In the genomic region with DNA sequence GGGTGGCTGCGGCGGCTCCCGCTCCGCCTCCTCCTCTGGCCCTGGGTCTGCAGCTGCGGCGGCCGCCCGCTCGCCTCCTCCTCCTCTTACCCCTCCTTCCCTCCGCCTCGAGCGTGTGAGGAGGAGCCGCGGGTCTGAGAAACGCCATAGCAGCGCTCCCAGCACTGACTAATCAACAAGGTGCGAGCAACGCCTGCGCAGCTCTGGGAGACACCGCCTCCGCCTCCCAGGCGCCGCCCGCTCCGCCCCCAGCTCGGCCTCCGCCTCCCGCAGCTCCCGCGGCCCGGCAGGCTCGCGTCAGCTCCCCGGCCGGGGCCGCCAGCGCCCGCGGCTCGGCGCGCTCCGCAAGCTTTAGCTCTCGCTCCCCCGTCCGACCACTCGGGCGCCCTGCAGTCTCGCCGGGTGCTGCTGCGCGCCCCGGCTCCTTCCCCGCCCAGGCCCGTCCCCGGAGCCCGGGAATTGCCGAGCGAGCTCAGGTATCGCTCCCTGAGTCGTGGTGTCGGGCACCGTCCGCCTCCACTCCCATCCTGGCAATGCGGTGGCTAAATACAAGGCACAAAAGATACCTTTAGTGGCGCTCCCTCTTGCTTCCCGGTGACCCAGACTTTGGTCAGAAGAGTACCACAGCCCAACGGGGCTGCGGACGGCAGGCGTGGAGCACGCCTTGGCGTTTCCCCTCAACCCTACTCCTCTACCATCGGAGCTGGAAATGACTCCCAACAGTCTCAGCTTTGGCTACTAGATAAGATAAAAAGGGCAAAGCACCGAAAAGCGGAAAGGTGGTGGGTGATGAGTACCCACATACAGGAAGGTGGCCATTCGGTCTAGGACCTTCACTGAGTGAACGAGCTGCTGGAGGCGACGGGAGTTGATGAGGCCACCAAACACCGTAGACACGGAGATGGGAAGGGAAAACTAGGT, we compare ENCODE assay signal across 8 cellular contexts. TPM values are rescaled to one million over a fixed set of nuclear protein-coding genes. Genes with fewer than 3 reads are reported as not detected.
DNase-seq lines count a peak whose midpoint lies in the region; ATAC-seq and TF ChIP-seq lines count a peak whose summit lies in the region.

A gene (minus strand): TSS at position 170 of the 921 bp plus-strand sequence. CDS start 454 bp downstream, outside the sequence.

- peaks cover 41% of the 10 kb centered on the region for H3K4me1 ChIP-seq in DOHH2 (ENCODE audit: control insufficient read depth, low read length)
- peaks cover 13% of the 10 kb centered on the region for H3K4me1 ChIP-seq in Karpas-422 (ENCODE audit: low read length)

- H3K4me3 ChIP-seq in DOHH2 (ENCODE audit: low read length) (peak within 1 kb of the TSS; percentile 86), Karpas-422 (ENCODE audit: low read length) (peak within 1 kb of the TSS; percentile 54; the same call in 1 of the 2 replicates), fibroblast of mammary gland (ENCODE audit: control insufficient read depth, low read depth, low read length) (peak within 1 kb of the TSS; percentile 72)

- no peaks in the 10 kb centered on the region for H3K36me3 Mint-ChIP-seq in activated T-helper 17 cell treated with anti-CD3 and anti-CD28 coated beads, Interleukin-2, amount 50 U/mL, for 72 hours (ENCODE audit: low read depth)
- no peaks in the 10 kb centered on the region for H3K36me3 Mint-ChIP-seq in naive thymus-derived CD8-positive, alpha-beta T cell

- peak; percentile 97 for ATAC-seq in GM21825 (IDR thresholded peaks at IDR 0.05; ENCODE audit: unreplicated experiment)
- ATAC-seq in activated T-helper 17 cell treated with anti-CD3 and anti-CD28 coated beads, Interleukin-2, amount 50 U/mL, for 72 hours (replicated peaks) = peak; percentile 84
- ATAC-seq in naive thymus-derived CD8-positive, alpha-beta T cell = peak; percentile 89 to 91

- no peaks in the 10 kb centered on the region for H3K9me3 Mint-ChIP-seq in activated T-helper 17 cell treated with anti-CD3 and anti-CD28 coated beads, Interleukin-2, amount 50 U/mL, for 72 hours
- H3K9me3 Mint-ChIP-seq in naive thymus-derived CD8-positive, alpha-beta T cell = no peaks in the 10 kb centered on the region

- no peak within 1 kb of the TSS for H3K9ac ChIP-seq in Karpas-422 (ENCODE audit: low read length)

- peak within 1 kb of the TSS; percentile 56; the same call in 1 of the 2 replicates for H3K27ac ChIP-seq in DOHH2 (ENCODE audit: low read depth, low read length)
- H3K27ac ChIP-seq in Karpas-422 (ENCODE audit: low read length) = no peak within 1 kb of the TSS

- H3K4me2 ChIP-seq in DOHH2 (ENCODE audit: low read length) = peak within 1 kb of the TSS; percentile 87
- H3K4me2 ChIP-seq in Karpas-422 (ENCODE audit: low read depth, low read length, poor library complexity, severe bottlenecking) = peak within 1 kb of the TSS; percentile 44

- H3K27me3 Mint-ChIP-seq in activated T-helper 17 cell treated with anti-CD3 and anti-CD28 coated beads, Interleukin-2, amount 50 U/mL, for 72 hours = peaks cover 34% of the 10 kb centered on the region
- peaks cover 14 to 53% (median 27%) of the 10 kb centered on the region in 5 donors for H3K27me3 Mint-ChIP-seq in naive thymus-derived CD8-positive, alpha-beta T cell

- H3K9me2 ChIP-seq in DOHH2 (replicated peaks; ENCODE audit: control insufficient read depth, low read length) (no peaks in the 10 kb centered on the region), Karpas-422 (replicated peaks; ENCODE audit: insufficient read depth, low read length) (no peaks in the 10 kb centered on the region)

- H3F3A ChIP-seq in DOHH2 (ENCODE audit: control insufficient read depth, insufficient read depth) = peaks cover 3% of the 10 kb centered on the region; the same call in 1 of the 2 replicates

- H3K4me1 Mint-ChIP-seq in activated T-helper 17 cell treated with anti-CD3 and anti-CD28 coated beads, Interleukin-2, amount 50 U/mL, for 72 hours = peaks cover 10% of the 10 kb centered on the region
- peaks cover 17 to 31% (median 29%) of the 10 kb centered on the region in 4 donors for H3K4me1 Mint-ChIP-seq in naive thymus-derived CD8-positive, alpha-beta T cell

- H4K20me1 ChIP-seq in DOHH2 (ENCODE audit: control insufficient read depth, insufficient read depth, low read depth, low read length) (no peaks in the 10 kb centered on the region), Karpas-422 (ENCODE audit: insufficient read depth, low read depth, low read length) (no peaks in the 10 kb centered on the region)

- H3K9me3 ChIP-seq in DOHH2 (ENCODE audit: control insufficient read depth, insufficient read depth, low read length) (no peaks in the 10 kb centered on the region), Karpas-422 (ENCODE audit: low read length) (no peaks in the 10 kb centered on the region)

- H3K79me2 ChIP-seq in DOHH2 (ENCODE audit: control insufficient read depth, low read length) (peaks cover 20% of the 10 kb centered on the region), Karpas-422 (ENCODE audit: low read length) (no peaks in the 10 kb centered on the region)

- peak within 1 kb of the TSS; percentile 69 for H3K4me3 Mint-ChIP-seq in activated T-helper 17 cell treated with anti-CD3 and anti-CD28 coated beads, Interleukin-2, amount 50 U/mL, for 72 hours
- H3K4me3 Mint-ChIP-seq in naive thymus-derived CD8-positive, alpha-beta T cell = peak within 1 kb of the TSS; percentile 76 to 94 (median 88)

- DNase-seq in Karpas-422 = peak; percentile 92
- DNase-seq in RKO (ENCODE audit: low spot score) = peak; percentile 94
- DNase-seq in fibroblast of mammary gland (ENCODE audit: low read depth) = peak; percentile 96
- peak; percentile 62 to 90 (median 77) for DNase-seq in naive thymus-derived CD8-positive, alpha-beta T cell
- DNase-seq in stimulated activated naive CD4-positive, alpha-beta T cell (lab: John Stamatoyannopoulos, UW) = peak; percentile 61 to 82 (median 69)

- H3K36me3 ChIP-seq in DOHH2 (ENCODE audit: control insufficient read depth, low read length) (no peaks in the 10 kb centered on the region), Karpas-422 (ENCODE audit: insufficient read depth, low read length) (no peaks in the 10 kb centered on the region)

- TF ChIP-seq CTCF in DOHH2 (IDR thresholded peaks at IDR 0.05; ENCODE audit: low read depth, low read length, poor library complexity, severe bottlenecking) (peak; percentile 54), fibroblast of mammary gland (conservative IDR thresholded peaks at IDR 0.05; ENCODE audit: control insufficient read depth, insufficient read depth, low read depth, low read length) (no peak)

- H2AFZ ChIP-seq in Karpas-422 (ENCODE audit: low read length) = no peak within 1 kb of the TSS

- no peak within 1 kb of the TSS for H3K27ac Mint-ChIP-seq in activated T-helper 17 cell treated with anti-CD3 and anti-CD28 coated beads, Interleukin-2, amount 50 U/mL, for 72 hours
- H3K27ac Mint-ChIP-seq in naive thymus-derived CD8-positive, alpha-beta T cell = peak within 1 kb of the TSS; percentile 15 to 92 (median 78)

- peaks cover 20% of the 10 kb centered on the region for H3K27me3 ChIP-seq in DOHH2 (ENCODE audit: control insufficient read depth, low read length)
- H3K27me3 ChIP-seq in Karpas-422 (ENCODE audit: low read length) = no peaks in the 10 kb centered on the region

- POLR2A ChIA-PET in naive thymus-derived CD8-positive, alpha-beta T cell (lab: Charles Lee) = interaction anchor here (1.0 kb wide), 1 partner anchor 452 kb away, joined by 7 read pairs; a partner anchor contains a TSS

RNA-seq across cellular contexts. Expression of the gene that starts here (rescaled TPM):
- total RNA-seq in Karpas-422 (2014; rRNA removed; shearing (Covaris generic); ENCODE audit: low replicate concordance) = 0.11 and 0.22 TPM in 2 replicates
- total RNA-seq in activated T-helper 17 cell treated with anti-CD3 and anti-CD28 coated beads, Interleukin-2, amount 50 U/mL, for 72 hours = under 1 TPM in 1 of 2 donors, not detected in 1; 0.32 TPM
- 1 to 10 TPM in 1 of 2 experiments, under 1 TPM in 1; 0.42 to 1.2 TPM for total RNA-seq in naive thymus-derived CD8-positive, alpha-beta T cell
- 1 to 10 TPM in 1 of 3 donors, under 1 TPM in 1, not detected in 1; 0.36 to 2.3 TPM for polyA plus RNA-seq in naive thymus-derived CD8-positive, alpha-beta T cell

Comparison
In these comparisons a context has a peak if more than half of its experiments do, and no peak if none do; other contexts are left out.
1. Peak in DNase-seq, H3K4me3 ChIP-seq and H3K4me2 ChIP-seq in Karpas-422; RNA of the gene not detected or under 1 TPM.
2. Peak in ATAC-seq in activated T-helper 17 cell treated with anti-CD3 and anti-CD28 coated beads, Interleukin-2, amount 50 U/mL, for 72 hours; RNA of the gene not detected or under 1 TPM.